Comparison of ENCODE assay signal across 8 cellular contexts in the genomic region with DNA sequence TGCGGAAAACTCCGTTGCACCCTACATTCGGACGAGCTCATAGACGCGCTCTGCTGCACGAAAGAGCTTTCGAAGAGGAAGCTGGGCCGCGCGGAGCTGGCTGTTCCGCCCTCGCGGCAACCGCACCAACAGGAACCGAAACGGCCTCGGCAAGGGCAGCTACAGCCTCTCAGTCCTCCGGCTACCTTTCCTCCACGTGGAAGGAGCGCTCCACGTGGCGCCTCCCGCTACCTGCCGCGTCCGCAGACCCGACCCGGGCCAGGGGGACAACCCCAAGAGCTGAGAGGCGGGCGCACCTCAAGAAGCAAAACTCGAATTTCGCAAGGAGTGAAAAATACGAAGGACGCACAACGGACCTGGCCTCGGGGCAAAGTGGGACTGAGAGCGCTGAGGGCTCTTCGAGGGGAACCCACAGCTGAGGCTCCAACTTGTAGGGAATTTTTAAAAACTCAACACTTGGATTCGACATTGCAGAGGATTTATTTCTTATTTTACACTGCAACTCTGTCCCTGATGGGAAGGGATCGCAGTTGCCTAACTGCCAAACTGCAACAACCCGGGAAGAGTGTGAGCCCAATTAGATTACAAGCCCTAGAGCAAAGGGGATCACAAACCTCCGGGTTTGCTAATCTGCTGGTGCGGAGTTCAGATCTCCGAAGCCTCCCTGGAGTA. TPM values are rescaled to one million over a fixed set of nuclear protein-coding genes. Genes with fewer than 3 reads are reported as not detected.
A peak's percentile ranks its signal among the peaks of the same experiment; 100 is the strongest.
DNase-seq lines count a peak whose midpoint lies in the region; ATAC-seq and TF ChIP-seq lines count a peak whose summit lies in the region.

No MANE protein-coding gene starts in this region.

- no peak for TF ChIP-seq POLR2A in stomach (IDR thresholded peaks at IDR 0.05)

- ATAC-seq in GM18517 (IDR thresholded peaks at IDR 0.05; ENCODE audit: unreplicated experiment) (peak; percentile 95), HG02981 (IDR thresholded peaks at IDR 0.05; ENCODE audit: unreplicated experiment) (peak; percentile 96)

- H3K9me3 ChIP-seq in mesodermal cell (ENCODE audit: control insufficient read depth, low read length) (no peaks in the 10 kb centered on the region), stomach (no peaks in the 10 kb centered on the region)

- peak; percentile 24 for TF ChIP-seq CTCF in 22Rv1 (IDR thresholded peaks at IDR 0.05)
- TF ChIP-seq CTCF in stomach (IDR thresholded peaks at IDR 0.05): no peak

- no peak for TF ChIP-seq EP300 in stomach (IDR thresholded peaks at IDR 0.05)

- H3K27ac ChIP-seq in 22Rv1 (no peak overlapping the region), mesodermal cell (ENCODE audit: low read depth, low read length, severe bottlenecking) (no peak overlapping the region), stomach (peak overlapping the region in 4 of 5 donors; percentile 26 to 76 (median 49))

- H3K36me3 ChIP-seq in mesodermal cell (ENCODE audit: control insufficient read depth, insufficient read depth, low read length) (no peaks in the 10 kb centered on the region), stomach (no peaks in the 10 kb centered on the region)

- peaks cover 6 to 92% (median 64%) of the 10 kb centered on the region in 3 donors for H3K27me3 ChIP-seq in stomach

- DNase-seq in SKM-1 (lab: John Stamatoyannopoulos, UW; ENCODE audit: unreplicated experiment): peak; percentile 10
- peak; percentile 67 for DNase-seq in ecto neural progenitor cell (ENCODE audit: low spot score)
- peak; percentile 55 for DNase-seq in stomach
- DNase-seq in NCI-H1436 treated with DMSO at 0.1 percent for 48 hours (lab: John Stamatoyannopoulos, UW): no peak

- H3K4me1 ChIP-seq in mesodermal cell (ENCODE audit: control insufficient read depth, insufficient read depth, low read length, poor library complexity, severe bottlenecking) (peaks cover 25% of the 10 kb centered on the region), stomach (peaks cover 14 to 50% (median 32%) of the 10 kb centered on the region in 4 donors)

- H3K4me3 ChIP-seq in mesodermal cell (ENCODE audit: extremely low read depth, insufficient read depth, low read length, poor library complexity, severe bottlenecking): peak overlapping the region; percentile 35
- peak overlapping the region; percentile 51 to 56 (median 54) for H3K4me3 ChIP-seq in stomach

- intact Hi-C loops in stomach (cut with DNase I; ENCODE audit: low total_unique reads): no loop called here

- 1% methylated on average over 40 to 43 of the region's 45 CpGs for WGBS in mesodermal cell (ENCODE audit: insufficient coverage in 2 of 2), 2 experiments
- 2 to 5% (median 4%) methylated on average over 45 of the region's 45 CpGs for WGBS in stomach, 5 donors

RNA-seq across cellular contexts. Expression of a gene that starts 1.4 kb away (rescaled TPM):
- polyA plus RNA-seq in mesodermal cell (2013, experiment 1 of 2): 0.55 TPM
- 0.66 TPM for polyA plus RNA-seq in mesodermal cell (2013, experiment 2 of 2)
- total RNA-seq in stomach: 10 to 100 TPM in 1 of 5 donors, 1 to 10 TPM in 3, under 1 TPM in 1; 0.58 to 15.8 (median 4.0) TPM
- 1 to 10 TPM in 1 of 3 donors, under 1 TPM in 2; 0.61 to 2.9 (median 0.81) TPM for polyA plus RNA-seq in stomach

Comparison
In these comparisons a context has a peak if more than half of its experiments do, and no peak if none do; other contexts are left out.
1. H3K27ac ChIP-seq: peak in stomach (4 of 5); none in 22Rv1 (single experiment) and mesodermal cell (single experiment).